ENCODE assay signal across 29 cellular contexts in the genomic region with DNA sequence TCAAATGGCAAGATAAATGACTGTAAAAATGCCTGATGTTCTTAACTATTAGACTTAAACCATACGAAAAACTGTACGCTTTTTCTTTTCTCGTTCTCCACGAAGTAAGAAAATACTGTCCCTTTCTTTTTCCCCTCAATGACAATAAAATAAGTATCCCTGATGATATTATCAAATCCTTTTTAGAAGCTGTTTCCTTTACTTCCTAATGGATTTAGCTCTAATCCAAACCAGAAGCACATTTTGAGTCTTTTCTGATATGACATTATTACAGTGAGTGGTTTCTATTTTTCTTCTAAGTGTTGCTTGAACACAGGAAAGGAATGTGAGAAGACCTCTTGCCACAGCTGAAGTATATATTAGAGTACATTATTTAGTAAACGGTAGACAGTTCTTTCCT.
"Had no signal": no experiment of that assay in that cellular context is flagged by ENCODE, and none has a peak within 500 bp of the region (broad histone marks: within the 10 kb centered on the region; RNA-seq: fewer than 3 reads in every experiment).

No MANE protein-coding gene starts in this region.

- H3K27ac Mint-ChIP-seq: dendritic cell treated with granulocyte-macrophage colony-stimulating factor and Interleukin-4, amounts not matched to agents 40 ng/mL and 50 ng/mL, for 4 days; effector memory CD8-positive, alpha-beta T cell; endodermal cell had no signal

- H3K27me3 ChIP-seq: colonic mucosa, dorsolateral prefrontal cortex, esophagus muscularis mucosa, esophagus squamous epithelium, foreskin keratinocyte, gastrocnemius medialis, gastroesophageal sphincter, heart left ventricle, heart right ventricle had no signal

- DNase-seq: colonic mucosa; cortex of kidney; dermis blood vessel endothelial cell; dorsolateral prefrontal cortex; effector CD4-positive, alpha-beta T cell; effector CD8-positive, alpha-beta T cell; effector memory CD4-positive, alpha-beta T cell; effector memory CD8-positive, alpha-beta T cell; endodermal cell; erythroblast; esophagus squamous epithelium; foreskin fibroblast; foreskin keratinocyte; foreskin melanocyte; gastrocnemius medialis; glutamatergic neuron; head of caudate nucleus; heart left ventricle; heart right ventricle had no signal

- H3K4me3 ChIP-seq: colonic mucosa, coronary artery, dorsolateral prefrontal cortex, esophagus muscularis mucosa, esophagus squamous epithelium, gastrocnemius medialis, gastroesophageal sphincter, heart left ventricle, heart right ventricle had no signal

- H3K27me3 Mint-ChIP-seq: dendritic cell treated with granulocyte-macrophage colony-stimulating factor and Interleukin-4, amounts not matched to agents 40 ng/mL and 50 ng/mL, for 4 days had no signal

- ATAC-seq: effector memory CD8-positive, alpha-beta T cell; esophagus mucosa; foreskin keratinocyte; gastrocnemius medialis; gastroesophageal sphincter; heart left ventricle; heart right ventricle had no signal

- FAIRE-seq: colon, endometrium, endothelial cell of umbilical vein, frontal cortex had no signal

- H3K9me3 Mint-ChIP-seq: dendritic cell treated with granulocyte-macrophage colony-stimulating factor and Interleukin-4, amounts not matched to agents 40 ng/mL and 50 ng/mL, for 4 days; effector memory CD8-positive, alpha-beta T cell; endodermal cell had no signal

- H3K4me1 ChIP-seq: colonic mucosa, esophagus muscularis mucosa, esophagus squamous epithelium, gastrocnemius medialis, gastroesophageal sphincter had no signal

- H3K4me3 Mint-ChIP-seq: dendritic cell treated with granulocyte-macrophage colony-stimulating factor and Interleukin-4, amounts not matched to agents 40 ng/mL and 50 ng/mL, for 4 days; effector memory CD8-positive, alpha-beta T cell; endodermal cell had no signal

- H3K27ac ChIP-seq: colonic mucosa, coronary artery, epithelial cell of prostate, esophagus muscularis mucosa, esophagus squamous epithelium, foreskin keratinocyte, gastrocnemius medialis, gastroesophageal sphincter, heart left ventricle, heart right ventricle had no signal

- H3K36me3 ChIP-seq: colonic mucosa, esophagus muscularis mucosa, esophagus squamous epithelium, gastrocnemius medialis, gastroesophageal sphincter, heart left ventricle, heart right ventricle had no signal

- H3K9me3 ChIP-seq: colonic mucosa, esophagus muscularis mucosa, esophagus squamous epithelium, gastrocnemius medialis, gastroesophageal sphincter, heart left ventricle, heart right ventricle had no signal
